In the genomic region with DNA sequence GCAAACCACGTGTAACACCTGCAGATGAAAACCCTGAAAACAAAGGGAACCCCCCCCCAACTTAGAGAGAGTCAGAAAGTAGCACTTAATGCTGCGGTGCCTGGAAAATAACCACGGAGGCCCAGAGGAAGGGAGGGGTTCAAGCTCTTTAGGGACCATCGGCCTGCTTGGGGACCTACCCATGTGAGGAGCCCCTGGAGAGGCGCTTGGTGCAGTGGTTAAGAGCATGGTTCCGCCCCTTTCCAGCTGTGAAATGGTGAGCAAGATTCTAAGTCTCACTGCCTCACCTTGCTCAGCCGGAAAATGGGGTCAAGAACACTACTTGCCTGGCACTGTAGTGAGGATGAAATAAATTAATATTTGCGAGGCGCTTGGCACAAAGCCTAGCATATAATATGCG, we compare ENCODE assay signal across 8 cellular contexts. TPM values are rescaled to one million over a fixed set of nuclear protein-coding genes. Genes with fewer than 3 reads are reported as not detected.
DNase-seq lines count a peak whose midpoint lies in the region; ATAC-seq and TF ChIP-seq lines count a peak whose summit lies in the region.

No MANE protein-coding gene starts in this region.

- 54% methylated on average over 9 of the region's 10 CpGs for WGBS in prostate gland

- H3K27ac ChIP-seq in prostate gland = peak overlapping the region in 1 of 2 donors; percentile 47

- peaks cover 1 to 11% (median 3%) of the 10 kb centered on the region in 3 donors for H3K4me1 Mint-ChIP-seq in IgD-negative memory B cell

- H3K4me1 ChIP-seq in prostate gland (replicated peaks) = no peaks in the 10 kb centered on the region

- TF ChIP-seq POLR2A in prostate gland (IDR thresholded peaks at IDR 0.05) = no peak

- no peaks in the 10 kb centered on the region for H3K27me3 ChIP-seq in prostate gland (replicated peaks; ENCODE audit: insufficient read depth)

- DNase-seq in GM12865 (ENCODE audit: low read depth) (peak; percentile 15), epithelial cell of proximal tubule (ENCODE audit: low read depth) (no peak), prostate gland (ENCODE audit: low spot score) (no peak), ureter (ENCODE audit: low spot score) (no peak), SKM-1 treated with dmso at 0.1 percent for 144 hours (lab: John Stamatoyannopoulos, UW; ENCODE audit: unreplicated experiment) (no peak)

- no peaks in the 10 kb centered on the region for H3K36me3 ChIP-seq in prostate gland

- H3K27me3 Mint-ChIP-seq in IgD-negative memory B cell = peaks cover 7% of the 10 kb centered on the region

- peak overlapping the region in 1 of 3 donors; percentile 27 for H3K27ac Mint-ChIP-seq in IgD-negative memory B cell

- no peak for ATAC-seq in HG02798 (IDR thresholded peaks at IDR 0.05; ENCODE audit: poor library complexity, unreplicated experiment)
- no peak for ATAC-seq in HG03565 (IDR thresholded peaks at IDR 0.05; ENCODE audit: unreplicated experiment)

- no peaks in the 10 kb centered on the region for H3K9me3 Mint-ChIP-seq in IgD-negative memory B cell

- H3K9me3 ChIP-seq in prostate gland = no peaks in the 10 kb centered on the region

- peak overlapping the region; percentile 72 to 97 (median 89) for H3K4me3 Mint-ChIP-seq in IgD-negative memory B cell

- peak overlapping the region; percentile 44 for H3K4me3 ChIP-seq in GM12865 (ENCODE audit: low read depth, low read length)
- H3K4me3 ChIP-seq in epithelial cell of proximal tubule (ENCODE audit: low read depth, low read length) = peak overlapping the region; percentile 49
- peak overlapping the region; percentile 12 to 16 for H3K4me3 ChIP-seq in prostate gland

- no peaks in the 10 kb centered on the region for H3K36me3 Mint-ChIP-seq in IgD-negative memory B cell

- TF ChIP-seq CTCF in GM12865 (IDR thresholded peaks at IDR 0.05; ENCODE audit: insufficient read depth, low read depth, low read length, missing control alignments) = no peak
- no peak for TF ChIP-seq CTCF in epithelial cell of proximal tubule (conservative IDR thresholded peaks at IDR 0.05; ENCODE audit: low read depth, low read length)
- no peak for TF ChIP-seq CTCF in prostate gland (IDR thresholded peaks at IDR 0.05)

- intact Hi-C loops in prostate gland (cut with DNase I) = no loop called here

RNA-seq across cellular contexts. Expression of a gene that starts 13.8 kb away (rescaled TPM):
- 298 TPM for polyA plus RNA-seq in IgD-negative memory B cell
- total RNA-seq in epithelial cell of proximal tubule (298 and 821 TPM in 2 replicates), prostate gland (100 to 1,000 TPM; 230 to 237 TPM), ureter (243 TPM)
